Comparison of ENCODE assay signal across 15 cellular contexts in genomic region chr16:19933740-19934139, GRCh38. TPM values are rescaled to one million over a fixed set of nuclear protein-coding genes. Genes with fewer than 3 reads are reported as not detected.
DNase-seq lines count a peak whose midpoint lies in the region; ATAC-seq, FAIRE-seq and TF ChIP-seq lines count a peak whose summit lies in the region.
"Had no signal": no experiment of that assay in that cellular context is flagged by ENCODE, and none has a peak within 500 bp of the region (broad histone marks: within the 10 kb centered on the region; RNA-seq: fewer than 3 reads in every experiment).

No MANE protein-coding gene starts in this region.

- no peak for TF ChIP-seq EP300 in HepG2 (IDR thresholded peaks at IDR 0.05; ENCODE audit: low read depth in 2 of 2, low read length in 2 of 2)
- TF ChIP-seq EP300 in HepG2 (CRISPR knock-in tag; IDR thresholded peaks at IDR 0.05; ENCODE audit: borderline replicate concordance), result no peak

- TF ChIP-seq POLR2A in HepG2 (IDR thresholded peaks at IDR 0.05; ENCODE audit: insufficient read depth in 1 of 2, low read depth in 2 of 2, low read length in 2 of 2), result no peak
- TF ChIP-seq POLR2A in right lobe of liver (IDR thresholded peaks at IDR 0.05), result no peak

- H3K27ac ChIP-seq in HepG2 (ENCODE audit: extremely low read length, insufficient read depth, low read length) (no peak overlapping the region), right lobe of liver (no peak overlapping the region)
- H3K27ac ChIP-seq: BLaER1 had no signal

- ATAC-seq in HepG2 (no peak), right lobe of liver (no peak), GM19351 (IDR thresholded peaks at IDR 0.05; ENCODE audit: unreplicated experiment) (no peak)

- no TSS peak for BruUV-seq in HepG2 (replicated peaks; lab: Mats Ljungman, UMichigan)

- H4K20me1 ChIP-seq in HepG2 (ENCODE audit: insufficient read depth, low read length), result no peaks in the 10 kb centered on the region
- H4K20me1 ChIP-seq: BLaER1 had no signal

- no peak for DNase-seq in HepG2 (ENCODE audit: low spot score)
- DNase-seq in right lobe of liver, result no peak
- peak; percentile 17 for DNase-seq in ecto neural progenitor cell (ENCODE audit: low spot score)
- peak; percentile 53 for DNase-seq in iPS-NIHi11 (ENCODE audit: low spot score)
- DNase-seq in type B pancreatic cell (ENCODE audit: extremely low spot score, unreplicated experiment), result peak; percentile 16
- no peak for DNase-seq in stimulated activated CD4-positive, alpha-beta T cell treated with anti-CD3 and anti-CD28 coated beads, Interleukin-4, amount 100 ng/mL, for 1 hour
- DNase-seq in chondrocyte (ENCODE audit: low spot score), result no peak
- DNase-seq: 8988T; AML-193; CD8-positive, alpha-beta memory T cell; DMS53; GF-D8 had no signal

- no peaks in the 10 kb centered on the region for H3K9me3 Mint-ChIP-seq in type B pancreatic cell
- no peaks in the 10 kb centered on the region for H3K9me3 Mint-ChIP-seq in chondrocyte (ENCODE audit: low read depth)
- H3K9me3 Mint-ChIP-seq: CD8-positive, alpha-beta memory T cell had no signal

- H3K36me3 ChIP-seq in HepG2 (replicated peaks in 1 of 2; ENCODE audit: control insufficient read depth in 1 of 2, insufficient read depth in 2 of 2, low read length in 2 of 2), result no peaks in the 10 kb centered on the region
- H3K36me3 ChIP-seq in right lobe of liver, result no peaks in the 10 kb centered on the region
- H3K36me3 ChIP-seq: BLaER1, HAP-1 had no signal

- no peak overlapping the region for H2AFZ ChIP-seq in HepG2 (ENCODE audit: low read length)

- no peaks in the 10 kb centered on the region for H3K4me1 Mint-ChIP-seq in type B pancreatic cell (ENCODE audit: unreplicated experiment)
- no peaks in the 10 kb centered on the region for H3K4me1 Mint-ChIP-seq in chondrocyte (ENCODE audit: low read depth)
- H3K4me1 Mint-ChIP-seq: CD8-positive, alpha-beta memory T cell had no signal

- H3K27me3 Mint-ChIP-seq in type B pancreatic cell, result peaks cover 11% of the 10 kb centered on the region
- H3K27me3 Mint-ChIP-seq in chondrocyte (ENCODE audit: low read depth), result peaks cover 5% of the 10 kb centered on the region

- no peaks in the 10 kb centered on the region for H3K79me2 ChIP-seq in HepG2 (ENCODE audit: insufficient read depth, low read length)

- in situ Hi-C loops in HepG2 (cut with HindIII; ENCODE audit: extremely low pct_ligation_motif_present, low pct_unique_long_range_greater_than_20kb), result no loop called here

- H3K9me3 ChIP-seq in HepG2 (ENCODE audit: low read length) (no peaks in the 10 kb centered on the region), right lobe of liver (no peaks in the 10 kb centered on the region)
- H3K9me3 ChIP-seq: BLaER1, HAP-1 had no signal

- FAIRE-seq in HepG2 (lab: Jason Lieb, UNC), result no peak

- POLR2A ChIA-PET in HepG2 (lab: Yijun Ruan, JAX), result no interaction called here

- H3K36me3 Mint-ChIP-seq in type B pancreatic cell, result no peaks in the 10 kb centered on the region
- no peaks in the 10 kb centered on the region for H3K36me3 Mint-ChIP-seq in chondrocyte (ENCODE audit: low read depth)
- H3K36me3 Mint-ChIP-seq: CD8-positive, alpha-beta memory T cell had no signal

- 5% methylated on average over 6 of the region's 6 CpGs for WGBS in HepG2 (ENCODE audit: low lambda C conversion rate)
- 56% methylated on average over 6 of the region's 6 CpGs for WGBS in right lobe of liver (ENCODE audit: insufficient coverage, low coverage, low lambda C conversion rate, missing lambda C conversion rate)

- no peak for TF ChIP-seq RAD21 in HepG2 (CRISPR knock-in tag; IDR thresholded peaks at IDR 0.05)

- intact Hi-C loops in HepG2 (cut with micrococcal nuclease; ENCODE audit: unreplicated experiment), result no loop called here
- intact Hi-C loops in right lobe of liver (cut with DNase I), result no loop called here

- CTCF ChIA-PET in HepG2 (lab: Yijun Ruan, JAX; ENCODE audit: low intra/inter-chr PET ratio, low total read pairs), result no interaction called here

- H3K27ac Mint-ChIP-seq in type B pancreatic cell (no peak overlapping the region), chondrocyte (ENCODE audit: unreplicated experiment) (no peak overlapping the region)

- no peak for TF ChIP-seq CTCF in HepG2 (CRISPR knock-in tag; IDR thresholded peaks at IDR 0.05)
- no peak for TF ChIP-seq CTCF in right lobe of liver (IDR thresholded peaks at IDR 0.05)
- TF ChIP-seq CTCF in type B pancreatic cell (conservative IDR thresholded peaks at IDR 0.05), result no peak
- TF ChIP-seq CTCF in chondrocyte (IDR thresholded peaks at IDR 0.05), result no peak

- no peak overlapping the region for H3K9ac ChIP-seq in HepG2 (ENCODE audit: insufficient read depth, low read depth, low read length)
- H3K9ac ChIP-seq: BLaER1 had no signal

- H3K4me3 Mint-ChIP-seq in type B pancreatic cell (no peak overlapping the region), chondrocyte (ENCODE audit: unreplicated experiment) (no peak overlapping the region)
- H3K4me3 Mint-ChIP-seq: CD8-positive, alpha-beta memory T cell had no signal

- no peak overlapping the region for H3K4me3 ChIP-seq in HepG2 (replicated peaks in 1 of 3; ENCODE audit: insufficient read depth in 1 of 3, low read depth in 2 of 3, low read length in 3 of 3)
- no peak overlapping the region for H3K4me3 ChIP-seq in right lobe of liver
- H3K4me3 ChIP-seq: BLaER1, HAP-1 had no signal

- H3K27me3 ChIP-seq in HepG2 (ENCODE audit: control insufficient read depth in 1 of 2, insufficient read depth in 2 of 2, low read length in 2 of 2) (peaks cover 4 to 26% of the 10 kb centered on the region in 2 experiments; a peak in 2 of 5 replicates), right lobe of liver (no peaks in the 10 kb centered on the region)
- H3K27me3 ChIP-seq: BLaER1 had no signal

- H3K4me2 ChIP-seq in HepG2 (ENCODE audit: low read depth, low read length), result no peak overlapping the region
- H3K4me2 ChIP-seq: BLaER1 had no signal

- H3K4me1 ChIP-seq in HepG2 (ENCODE audit: insufficient read depth, low read length), result no peaks in the 10 kb centered on the region
- no peaks in the 10 kb centered on the region for H3K4me1 ChIP-seq in right lobe of liver
- H3K4me1 ChIP-seq: HAP-1 had no signal

TF ChIP-seq in HepG2, 621 proteins besides CTCF, POLR2A, EP300 and RAD21 (continues in another document):
- no peak for TF ChIP-seq ZNF713 (CRISPR knock-in tag; IDR thresholded peaks at IDR 0.05)

RNA-seq across cellular contexts. Expression of gene GPRC5B, which starts 49.1 kb away (rescaled TPM):
- 0.24 and 0.53 TPM in 2 replicates for total RNA-seq in HepG2 (2016; rRNA removed; fragmentation: Illumina TruSeq; extraction: Trizol)
- total RNA-seq in HepG2 (2016; cell fraction: cytosol; rRNA removed; fragmentation: Illumina TruSeq; extraction: Trizol; ENCODE audit: low read depth), result not detected in 2 replicates
- total RNA-seq in HepG2 (2016; cell fraction: insoluble cytoplasmic fraction; rRNA removed; fragmentation: Illumina TruSeq; extraction: Trizol), result 0.16 and 0.37 TPM in 2 replicates
- 0.10 and 0.15 TPM in 2 replicates for total RNA-seq in HepG2 (2016; cell fraction: membrane; rRNA removed; fragmentation: Illumina TruSeq; extraction: Trizol)
- 0.19 and 0.25 TPM in 2 replicates for total RNA-seq in HepG2 (2016; cell fraction: nucleus; rRNA removed; fragmentation: Illumina TruSeq; extraction: Trizol)
- 0.46 and 0.52 TPM in 2 replicates for polyA plus RNA-seq in HepG2 (2011; rRNA removed)
- 0.58 and 0.77 TPM in 2 replicates for polyA plus RNA-seq in HepG2 (2011; cell fraction: cytosol; rRNA removed)
- polyA plus RNA-seq in HepG2 (2011; cell fraction: nucleus; rRNA removed), result 0.24 and 0.72 TPM in 2 replicates
- polyA plus RNA-seq in HepG2 (2012), result 0.30 and 0.51 TPM in 2 replicates
- 0.07 and 0.14 TPM in 2 replicates for polyA plus RNA-seq in HepG2 (2016; cell fraction: cytosol; fragmentation: Illumina TruSeq; extraction: Trizol; ENCODE audit: low read depth)
- 0.40 and 0.56 TPM in 2 replicates for polyA plus RNA-seq in HepG2 (2016; cell fraction: insoluble cytoplasmic fraction; fragmentation: Illumina TruSeq; extraction: Trizol; ENCODE audit: low read depth)
- 0.20 and 0.35 TPM in 2 replicates for polyA plus RNA-seq in HepG2 (2016; cell fraction: membrane; fragmentation: Illumina TruSeq; extraction: Trizol; ENCODE audit: low read depth)
- polyA plus RNA-seq in HepG2 (2016; cell fraction: nucleus; fragmentation: Illumina TruSeq; extraction: Trizol; ENCODE audit: insufficient read depth, low read depth), result 1.8 and 2.0 TPM in 2 replicates
- polyA minus RNA-seq in HepG2 (2011; rRNA and poly(A)+ RNA removed; ENCODE audit: low replicate concordance), result 0.96 and 1.9 TPM in 2 replicates
- 0.44 and 0.59 TPM in 2 replicates for polyA minus RNA-seq in HepG2 (2011; cell fraction: cytosol; rRNA and poly(A)+ RNA removed)
- polyA minus RNA-seq in HepG2 (2011; cell fraction: nucleus; rRNA and poly(A)+ RNA removed), result 0.26 and 0.75 TPM in 2 replicates
- 10 to 100 TPM in 1 of 6 experiments, 1 to 10 TPM in 5; 2.6 to 20.8 (median 5.1) TPM for total RNA-seq in right lobe of liver
- total RNA-seq in type B pancreatic cell (ENCODE audit: low replicate concordance), result 25.8 and 53.8 TPM in 2 replicates
- total RNA-seq in chondrocyte, result 1.9 to 2.2 TPM (median 2.1 TPM) in 3 replicates

Comparison
In these comparisons a context has a peak if more than half of its experiments do, and no peak if none do; other contexts are left out.
1. DNase-seq: peak in ecto neural progenitor cell (single experiment), iPS-NIHi11 (single experiment) and type B pancreatic cell (single experiment); none in HepG2 (single experiment), right lobe of liver (0 of 3), stimulated activated CD4-positive, alpha-beta T cell treated with anti-CD3 and anti-CD28 coated beads, Interleukin-4, amount 100 ng/mL, for 1 hour (single experiment) and chondrocyte (single experiment).